Comparison of ENCODE assay signal across 8 cellular contexts in genomic region chr7:4882742-4883351, GRCh38. TPM values are rescaled to one million over a fixed set of nuclear protein-coding genes. Genes with fewer than 3 reads are reported as not detected.
DNase-seq lines count a peak whose midpoint lies in the region; TF ChIP-seq lines count a peak whose summit lies in the region.

No MANE protein-coding gene starts in this region.

- peaks cover 4 to 9% of the 10 kb centered on the region in 2 donors for H3K4me1 ChIP-seq in breast epithelium
- peaks cover 23 to 34% of the 10 kb centered on the region in 2 donors for H3K4me1 ChIP-seq in thyroid gland

- no peaks in the 10 kb centered on the region for H3K9me3 Mint-ChIP-seq in MCF 10A (ENCODE audit: unreplicated experiment)

- no peaks in the 10 kb centered on the region for H3K4me1 Mint-ChIP-seq in MCF 10A (ENCODE audit: insufficient read depth, unreplicated experiment)

- intact Hi-C loops in breast epithelium (cut with DNase I; ENCODE audit: low total_unique reads): no loop called here
- intact Hi-C loops in MCF 10A (cut with micrococcal nuclease): no loop called here
- intact Hi-C loops in thyroid gland (cut with DNase I): no loop called here

- H3K36me3 ChIP-seq in breast epithelium (no peaks in the 10 kb centered on the region), thyroid gland (no peaks in the 10 kb centered on the region)

- CTCF ChIA-PET in MCF 10A (lab: Yijun Ruan, JAX): no interaction called here

- no peak overlapping the region for H3K27ac Mint-ChIP-seq in MCF 10A (ENCODE audit: low read depth, unreplicated experiment)

- peak overlapping the region; percentile 58 to 88 (median 70) for H3K4me3 ChIP-seq in breast epithelium
- peak overlapping the region in 1 of 3 donors; percentile 57 for H3K4me3 ChIP-seq in thyroid gland (replicated peaks in 1 of 3)

- H3K36me3 Mint-ChIP-seq in MCF 10A (ENCODE audit: insufficient read depth, unreplicated experiment): no peaks in the 10 kb centered on the region

- TF ChIP-seq CTCF in breast epithelium (IDR thresholded peaks at IDR 0.05) (peak in 1 of 3 donors; percentile 5), MCF 10A (IDR thresholded peaks at IDR 0.05; ENCODE audit: unreplicated experiment) (no peak), thyroid gland (IDR thresholded peaks at IDR 0.05) (no peak)

- DNase-seq in breast epithelium (ENCODE audit: low spot score in 2 of 2): peak in 1 of 2 donors; percentile 35
- DNase-seq in MCF 10A (ENCODE audit: unreplicated experiment): no peak
- peak in 1 of 2 donors; percentile 12 for DNase-seq in thyroid gland
- no peak for DNase-seq in Kasumi-1 (lab: John Stamatoyannopoulos, UW)
- no peak for DNase-seq in NCI-H1436 (lab: John Stamatoyannopoulos, UW)
- DNase-seq in MV-4-11 (lab: John Stamatoyannopoulos, UW): no peak

- no peak overlapping the region for H3K4me3 Mint-ChIP-seq in MCF 10A (ENCODE audit: unreplicated experiment)

- TF ChIP-seq POLR2A in breast epithelium (IDR thresholded peaks at IDR 0.05) (no peak), thyroid gland (IDR thresholded peaks at IDR 0.05) (no peak)

- H3K27me3 ChIP-seq in breast epithelium: peaks cover 0 to 8% of the 10 kb centered on the region in 2 donors
- H3K27me3 ChIP-seq in layer of hippocampus (ENCODE audit: control insufficient read depth, insufficient read depth, low read length): no peaks in the 10 kb centered on the region
- no peaks in the 10 kb centered on the region for H3K27me3 ChIP-seq in thyroid gland

- H3K27me3 Mint-ChIP-seq in MCF 10A (ENCODE audit: insufficient read depth, unreplicated experiment): peaks cover 13% of the 10 kb centered on the region

- POLR2A ChIA-PET in MCF 10A (lab: Yijun Ruan, JAX): no interaction called here

- H3K9me3 ChIP-seq in breast epithelium (no peaks in the 10 kb centered on the region), thyroid gland (no peaks in the 10 kb centered on the region)

- H3K27ac ChIP-seq in breast epithelium (peak overlapping the region; percentile 83 to 91), adipose tissue (ENCODE audit: low read depth, low read length) (peak overlapping the region; percentile 4), layer of hippocampus (ENCODE audit: low read depth, low read length) (peak overlapping the region; percentile 53), thyroid gland (peak overlapping the region; percentile 6 to 65 (median 56))

- 1 to 3% (median 2%) methylated on average over 43 of the region's 43 CpGs for WGBS in adipose tissue, 3 donors
- WGBS in thyroid gland, 2 donors: 1 to 6% methylated on average over 12 to 17 of the region's 43 CpGs

- no TSS peak for BruUV-seq in MCF 10A (replicated peaks; lab: Mats Ljungman, UMichigan)

RNA-seq across cellular contexts. Expression of gene RADIL, which starts 0.7 kb away (rescaled TPM):
- total RNA-seq in breast epithelium: 1 to 10 TPM; 4.4 to 8.5 (median 5.9) TPM
- total RNA-seq in MCF 10A (2022): not detected in 2 replicates
- polyA plus RNA-seq in adipose tissue: 1 to 10 TPM; 1.9 to 6.2 (median 3.2) TPM
- total RNA-seq in thyroid gland: 10 to 100 TPM in 1 of 4 donors, 1 to 10 TPM in 3; 4.9 to 11.1 (median 7.1) TPM

RNA-seq across cellular contexts. Expression of gene PAPOLB, which starts 21.0 kb away (rescaled TPM):
- total RNA-seq in breast epithelium: under 1 TPM; 0.15 to 0.48 (median 0.33) TPM
- not detected in 2 replicates for total RNA-seq in MCF 10A (2022)
- not detected for polyA plus RNA-seq in adipose tissue
- 1 to 10 TPM in 1 of 4 donors, under 1 TPM in 3; 0.22 to 1.4 (median 0.37) TPM for total RNA-seq in thyroid gland

Comparison
In these comparisons a context has a peak if more than half of its experiments do, and no peak if none do; other contexts are left out.
1. H3K27ac ChIP-seq: peak in every context shown above with its lines; median percentile 87 in breast epithelium; 56 in thyroid gland; 53 in layer of hippocampus; 4 in adipose tissue.